8 cellular contexts compared by ENCODE assay signal in genomic region chr17:17849147-17849820, GRCh38. TPM values are rescaled to one million over a fixed set of nuclear protein-coding genes. Genes with fewer than 3 reads are reported as not detected.
A peak's percentile ranks its signal among the peaks of the same experiment; 100 is the strongest.
DNase-seq lines count a peak whose midpoint lies in the region; ATAC-seq and TF ChIP-seq lines count a peak whose summit lies in the region.

No MANE protein-coding gene starts in this region.

- POLR2A ChIA-PET in activated CD4-positive, alpha-beta T cell treated with anti-CD3 and anti-CD28 coated beads for 36 hours (lab: Charles Lee): interaction anchor here (0.6 to 3.4 kb wide), 7 partner anchors 9 to 123 kb away, joined by 3 to 31 read pairs (median 6); partner anchors contain the start of genes DRC3, SREBF1 and TOM1L2

- no peaks in the 10 kb centered on the region for H3K9me3 Mint-ChIP-seq in activated CD4-positive, alpha-beta T cell treated with anti-CD3 and anti-CD28 coated beads for 36 hours (ENCODE audit: low read depth)
- no peaks in the 10 kb centered on the region for H3K9me3 Mint-ChIP-seq in natural killer cell
- no peaks in the 10 kb centered on the region for H3K9me3 Mint-ChIP-seq in stimulated activated naive CD8-positive, alpha-beta T cell treated with anti-CD3 and anti-CD28 coated beads, Interleukin-15, amount 100 ng/mL, for 72 hours

- intact Hi-C loops in activated CD4-positive, alpha-beta T cell treated with anti-CD3 and anti-CD28 coated beads for 36 hours (cut with DNase I, micrococcal nuclease): loop anchor here (1.0 kb wide), 5 partner anchors 9 to 123 kb away; partner anchors contain the start of genes SREBF1 (in 2 of the 2), DRC3 (in 1 of the 2) and TOM1L2 (in 1 of the 2)
- intact Hi-C loops in natural killer cell (cut with micrococcal nuclease): loop anchor here (1.0 kb wide), 2 partner anchors 9 to 186 kb away; no protein-coding TSS in a partner anchor

- H3K27ac Mint-ChIP-seq in activated CD4-positive, alpha-beta T cell treated with anti-CD3 and anti-CD28 coated beads for 36 hours: peak overlapping the region; percentile 95
- H3K27ac Mint-ChIP-seq in natural killer cell: peak overlapping the region; percentile 94 to 96
- peak overlapping the region; percentile 98 to 99 for H3K27ac Mint-ChIP-seq in stimulated activated naive CD8-positive, alpha-beta T cell treated with anti-CD3 and anti-CD28 coated beads, Interleukin-15, amount 100 ng/mL, for 72 hours

- H3K27me3 Mint-ChIP-seq in activated CD4-positive, alpha-beta T cell treated with anti-CD3 and anti-CD28 coated beads for 36 hours: no peaks in the 10 kb centered on the region
- no peaks in the 10 kb centered on the region for H3K27me3 Mint-ChIP-seq in natural killer cell (ENCODE audit: low read depth in 2 of 2)
- H3K27me3 Mint-ChIP-seq in stimulated activated naive CD8-positive, alpha-beta T cell treated with anti-CD3 and anti-CD28 coated beads, Interleukin-15, amount 100 ng/mL, for 72 hours: no peaks in the 10 kb centered on the region

- peaks cover 6% of the 10 kb centered on the region for H3K36me3 Mint-ChIP-seq in activated CD4-positive, alpha-beta T cell treated with anti-CD3 and anti-CD28 coated beads for 36 hours (ENCODE audit: low read depth)
- H3K36me3 Mint-ChIP-seq in natural killer cell: no peaks in the 10 kb centered on the region

- peaks cover 68% of the 10 kb centered on the region for H3K4me1 Mint-ChIP-seq in activated CD4-positive, alpha-beta T cell treated with anti-CD3 and anti-CD28 coated beads for 36 hours
- H3K4me1 Mint-ChIP-seq in natural killer cell: peaks cover 47 to 55% of the 10 kb centered on the region in 2 donors
- peaks cover 85% of the 10 kb centered on the region for H3K4me1 Mint-ChIP-seq in stimulated activated naive CD8-positive, alpha-beta T cell treated with anti-CD3 and anti-CD28 coated beads, Interleukin-15, amount 100 ng/mL, for 72 hours

- no peak for TF ChIP-seq CTCF in choroid plexus epithelial cell (conservative IDR thresholded peaks at IDR 0.05; ENCODE audit: low read depth, low read length)
- no peak for TF ChIP-seq CTCF in natural killer cell (IDR thresholded peaks at IDR 0.05)

- CTCF ChIA-PET in activated CD4-positive, alpha-beta T cell treated with anti-CD3 and anti-CD28 coated beads for 36 hours (lab: Charles Lee): interaction anchor here (0.6 to 2.7 kb wide), 12 partner anchors 8 to 64 kb away, joined by 3 to 16 read pairs (median 4); partner anchors contain the start of gene SREBF1

- peak overlapping the region; percentile 34 for H3K4me3 Mint-ChIP-seq in activated CD4-positive, alpha-beta T cell treated with anti-CD3 and anti-CD28 coated beads for 36 hours
- H3K4me3 Mint-ChIP-seq in natural killer cell: peak overlapping the region; percentile 85
- H3K4me3 Mint-ChIP-seq in stimulated activated naive CD8-positive, alpha-beta T cell treated with anti-CD3 and anti-CD28 coated beads, Interleukin-15, amount 100 ng/mL, for 72 hours: peak overlapping the region; percentile 81 to 89

- peak; percentile 69 for ATAC-seq in activated CD4-positive, alpha-beta T cell treated with anti-CD3 and anti-CD28 coated beads for 36 hours
- ATAC-seq in natural killer cell (peak; percentile 82 to 92 (median 84)), GM18519 (IDR thresholded peaks at IDR 0.05; ENCODE audit: low FRiP score, unreplicated experiment) (no peak), HG02884 (IDR thresholded peaks at IDR 0.05; ENCODE audit: unreplicated experiment) (no peak)
- ATAC-seq in stimulated activated naive CD8-positive, alpha-beta T cell treated with anti-CD3 and anti-CD28 coated beads, Interleukin-15, amount 100 ng/mL, for 72 hours: peak; percentile 83

- no peak overlapping the region for H3K4me3 ChIP-seq in choroid plexus epithelial cell (ENCODE audit: low read depth, low read length)

- DNase-seq in GF-D8 (lab: John Stamatoyannopoulos, UW): peak; percentile 81
- peak; percentile 90 for DNase-seq in KBM-7
- peak; percentile 96 for DNase-seq in activated CD4-positive, alpha-beta T cell treated with anti-CD3 and anti-CD28 coated beads for 36 hours
- DNase-seq in choroid plexus epithelial cell (ENCODE audit: low read depth): peak; percentile 83
- DNase-seq in natural killer cell: peak; percentile 77
- DNase-seq in stimulated activated naive CD8-positive, alpha-beta T cell treated with anti-CD3 and anti-CD28 coated beads, Interleukin-15, amount 100 ng/mL, for 72 hours: peak; percentile 85 to 94

- in situ Hi-C loops in KBM-7 (cut with MboI; ENCODE audit: low pct_unique_long_range_greater_than_20kb, low sequenced_read_pairs): no loop called here

RNA-seq across cellular contexts. Expression of gene SREBF1, which starts 12.5 kb away (rescaled TPM):
- 10 to 100 TPM; 87.6 to 97.2 TPM for total RNA-seq in activated CD4-positive, alpha-beta T cell treated with anti-CD3 and anti-CD28 coated beads for 36 hours
- 100 to 1,000 TPM in 2 of 3 donors, 10 to 100 TPM in 1; 80.7 to 208 (median 119) TPM for total RNA-seq in natural killer cell

Comparison
In these comparisons a context has a peak if more than half of its experiments do, and no peak if none do; other contexts are left out.
1. ATAC-seq: peak in activated CD4-positive, alpha-beta T cell treated with anti-CD3 and anti-CD28 coated beads for 36 hours (single experiment), natural killer cell (3 of 3) and stimulated activated naive CD8-positive, alpha-beta T cell treated with anti-CD3 and anti-CD28 coated beads, Interleukin-15, amount 100 ng/mL, for 72 hours (single experiment); none in GM18519 (single experiment) and HG02884 (single experiment).
2. H3K4me3 Mint-ChIP-seq: peak in every context shown above with its lines; median percentile 85 in natural killer cell; 85 in stimulated activated naive CD8-positive, alpha-beta T cell treated with anti-CD3 and anti-CD28 coated beads, Interleukin-15, amount 100 ng/mL, for 72 hours; 34 in activated CD4-positive, alpha-beta T cell treated with anti-CD3 and anti-CD28 coated beads for 36 hours.
3. Peak in every context shown above with its lines, with median percentiles within 50 percentile points of each other: DNase-seq and H3K27ac Mint-ChIP-seq.